20 cellular contexts compared by ENCODE assay signal in genomic region chr7:92729172-92729571, GRCh38.
DNase-seq lines count a peak whose midpoint lies in the region; ATAC-seq and TF ChIP-seq lines count a peak whose summit lies in the region.
"Had no signal": no experiment of that assay in that cellular context is flagged by ENCODE, and none has a peak within 500 bp of the region (broad histone marks: within the 10 kb centered on the region; RNA-seq: fewer than 3 reads in every experiment).

No MANE protein-coding gene starts in this region.

- DNase-seq in NOMO-1 treated with DMSO at 0.1 percent for 48 hours (lab: John Stamatoyannopoulos, UW; ENCODE audit: unreplicated experiment) (peak; percentile 84), NOMO-1 treated with dmso at 0.1 percent for 144 hours (lab: John Stamatoyannopoulos, UW; ENCODE audit: unreplicated experiment) (no peak), Calu3 (no peak), epithelial cell of prostate (ENCODE audit: low read depth, low spot score) (no peak), medulla oblongata (ENCODE audit: extremely low spot score) (no peak)
- no peak for DNase-seq in T-helper 2 cell treated with Interferon-gamma antibody and Interleukin-4, amounts not matched to agents 5 μg/mL and 100 μg/mL, for 36 hours (ENCODE audit: low spot score)
- DNase-seq: amniotic stem cell; dermis blood vessel endothelial cell; HCEC 1CT; heart right ventricle; left colon; naive thymus-derived CD4-positive, alpha-beta T cell; NCI-H1417; NCI-H446 treated with DMSO at 0.1 percent for 48 hours; retina; stimulated activated naive B cell treated with anti-CD40 and anti-IgM and Interleukin-4, amounts not matched to agents 10 μg/mL and 1 μg/mL and 100 μg/mL, for 72 hours; T-helper 1 cell had no signal

- H3K9me3 Mint-ChIP-seq in Calu3 (ENCODE audit: low read depth, unreplicated experiment) = peaks cover 2% of the 10 kb centered on the region
- H3K9me3 Mint-ChIP-seq in T-helper 2 cell treated with Interferon-gamma antibody and Interleukin-4, amounts not matched to agents 5 μg/mL and 100 μg/mL, for 36 hours = peaks cover 6% of the 10 kb centered on the region

- ATAC-seq in HG03571 (IDR thresholded peaks at IDR 0.05; ENCODE audit: unreplicated experiment) = no peak
- ATAC-seq in esophagus mucosa = no peak
- ATAC-seq: heart right ventricle; left colon; naive thymus-derived CD4-positive, alpha-beta T cell; stimulated activated naive B cell treated with anti-CD40 and anti-IgM and Interleukin-4, amounts not matched to agents 10 μg/mL and 1 μg/mL and 100 μg/mL, for 72 hours had no signal

- BruUV-seq in Calu3 (replicated peaks; lab: Mats Ljungman, UMichigan) = no TSS peak

- H3K4me3 Mint-ChIP-seq in Calu3 (ENCODE audit: low read depth, unreplicated experiment) = no peak overlapping the region
- no peak overlapping the region for H3K4me3 Mint-ChIP-seq in T-helper 2 cell treated with Interferon-gamma antibody and Interleukin-4, amounts not matched to agents 5 μg/mL and 100 μg/mL, for 36 hours
- H3K4me3 Mint-ChIP-seq: naive thymus-derived CD4-positive, alpha-beta T cell; stimulated activated naive B cell treated with anti-CD40 and anti-IgM and Interleukin-4, amounts not matched to agents 10 μg/mL and 1 μg/mL and 100 μg/mL, for 72 hours had no signal

- H3K27ac Mint-ChIP-seq in Calu3 (ENCODE audit: unreplicated experiment) = peak overlapping the region; percentile 69
- peak overlapping the region; percentile 67 for H3K27ac Mint-ChIP-seq in T-helper 2 cell treated with Interferon-gamma antibody and Interleukin-4, amounts not matched to agents 5 μg/mL and 100 μg/mL, for 36 hours

- CTCF ChIA-PET in Calu3 (lab: Charles Lee) = no interaction called here

- H3K27ac ChIP-seq in epithelial cell of prostate = peak overlapping the region; percentile 60
- H3K27ac ChIP-seq: 22Rv1, heart right ventricle had no signal

- no peaks in the 10 kb centered on the region for H3K27me3 Mint-ChIP-seq in Calu3 (ENCODE audit: unreplicated experiment)
- H3K27me3 Mint-ChIP-seq in T-helper 2 cell treated with Interferon-gamma antibody and Interleukin-4, amounts not matched to agents 5 μg/mL and 100 μg/mL, for 36 hours (ENCODE audit: low read depth) = no peaks in the 10 kb centered on the region
- H3K27me3 Mint-ChIP-seq: naive thymus-derived CD4-positive, alpha-beta T cell; stimulated activated naive B cell treated with anti-CD40 and anti-IgM and Interleukin-4, amounts not matched to agents 10 μg/mL and 1 μg/mL and 100 μg/mL, for 72 hours had no signal

- no peak for TF ChIP-seq CTCF in Calu3 (IDR thresholded peaks at IDR 0.05; ENCODE audit: unreplicated experiment)

- intact Hi-C loops in Calu3 (cut with micrococcal nuclease; ENCODE audit: unreplicated experiment) = no loop called here

- H3K4me1 Mint-ChIP-seq in Calu3 (ENCODE audit: low read depth, unreplicated experiment) = peaks cover 15% of the 10 kb centered on the region
- H3K4me1 Mint-ChIP-seq in T-helper 2 cell treated with Interferon-gamma antibody and Interleukin-4, amounts not matched to agents 5 μg/mL and 100 μg/mL, for 36 hours (ENCODE audit: low read depth) = peaks cover 50% of the 10 kb centered on the region

- H3K36me3 Mint-ChIP-seq in Calu3 (ENCODE audit: insufficient read depth, unreplicated experiment) = peaks cover 11% of the 10 kb centered on the region
- peaks cover 51% of the 10 kb centered on the region for H3K36me3 Mint-ChIP-seq in T-helper 2 cell treated with Interferon-gamma antibody and Interleukin-4, amounts not matched to agents 5 μg/mL and 100 μg/mL, for 36 hours (ENCODE audit: low read depth)
